Comparison of ENCODE assay signal across 15 cellular contexts in genomic region chr9:122246666-122247065, GRCh38. TPM values are rescaled to one million over a fixed set of nuclear protein-coding genes. Genes with fewer than 3 reads are reported as not detected.
"Had no signal": no experiment of that assay in that cellular context is flagged by ENCODE, and none has a peak within 500 bp of the region (broad histone marks: within the 10 kb centered on the region; RNA-seq: fewer than 3 reads in every experiment).

No MANE protein-coding gene starts in this region.

- H3K36me3 ChIP-seq: ovary had no signal

- H3K27me3 ChIP-seq: esophagus muscularis mucosa, ovary, stomach, transverse colon had no signal

- H3K4me1 ChIP-seq: stomach, transverse colon had no signal

- H3K9me3 ChIP-seq: esophagus muscularis mucosa, ovary, stomach, thoracic aorta, transverse colon had no signal

- ATAC-seq: natural killer cell, right cardiac atrium had no signal

- H3K4me3 ChIP-seq: esophagus muscularis mucosa, ovary, stomach, thoracic aorta, transverse colon had no signal

- H3K27ac ChIP-seq: esophagus muscularis mucosa, ovary, stomach, thoracic aorta, transverse colon had no signal

- DNase-seq: effector memory CD4-positive, alpha-beta T cell; kidney glomerular epithelial cell; natural killer cell; nucleus accumbens; ovary; right cardiac atrium; small intestine; stimulated activated CD4-positive, alpha-beta T cell treated with anti-CD3 and anti-CD28 coated beads, Interleukin-12 subunit alpha, Interleukin-12 subunit beta, amount 100 ng/mL, for 4 hours; stimulated activated naive CD4-positive, alpha-beta T cell; stomach; substantia nigra; transverse colon had no signal

RNA-seq across cellular contexts. Expression of gene LHX6, which starts 17.9 kb away (rescaled TPM):
- total RNA-seq: fibroblast of villous mesenchyme, natural killer cell had no signal
